In genomic region chrX:18873836-18874235, GRCh38 we compare ENCODE assay signal across 10 cellular contexts.
A peak's percentile ranks its signal among the peaks of the same experiment; 100 is the strongest.
DNase-seq lines count a peak whose midpoint lies in the region; ATAC-seq, FAIRE-seq and TF ChIP-seq lines count a peak whose summit lies in the region.
"Had no signal": no experiment of that assay in that cellular context is flagged by ENCODE, and none has a peak within 500 bp of the region (broad histone marks: within the 10 kb centered on the region; RNA-seq: fewer than 3 reads in every experiment).

No MANE protein-coding gene starts in this region.

- ATAC-seq in A549 = no peak

- POLR2A ChIA-PET in A549 (lab: Yijun Ruan, JAX) = no interaction called here

- peaks cover 27% of the 10 kb centered on the region for H3K36me3 ChIP-seq in BE2C
- H3K36me3 ChIP-seq in ascending aorta = no peaks in the 10 kb centered on the region
- no peaks in the 10 kb centered on the region for H3K36me3 ChIP-seq in skeletal muscle satellite cell (ENCODE audit: insufficient read depth, low read length)
- H3K36me3 ChIP-seq: SJCRH30 had no signal

- 94% methylated on average over 12 of the region's 12 CpGs for WGBS in A549 (ENCODE audit: missing lambda C conversion rate)

- FAIRE-seq in A549 (lab: Jason Lieb, UNC) = no peak
- FAIRE-seq in H54 (lab: Jason Lieb, UNC) = no peak

- H3K27me3 ChIP-seq in BE2C = no peaks in the 10 kb centered on the region
- no peaks in the 10 kb centered on the region for H3K27me3 ChIP-seq in ascending aorta
- no peaks in the 10 kb centered on the region for H3K27me3 ChIP-seq in skeletal muscle satellite cell (ENCODE audit: control insufficient read depth, insufficient read depth, low read length)
- H3K27me3 ChIP-seq: SJCRH30 had no signal

- H3K9ac ChIP-seq in skeletal muscle satellite cell (ENCODE audit: low read depth, low read length) = no peak overlapping the region

- DNase-seq in A549 (ENCODE audit: low read depth in 1 of 2, low spot score in 1 of 2) = no peak
- no peak for DNase-seq in BE2C
- peak in 1 of 2 donors; percentile 48 for DNase-seq in ascending aorta (ENCODE audit: low spot score in 2 of 2)
- no peak for DNase-seq in H54 (ENCODE audit: insufficient read length, low spot score)
- no peak for DNase-seq in activated CD4-positive, alpha-beta T cell treated with anti-CD3 and anti-CD28 coated beads, Interleukin-2, amount 50 U/mL, for 4 hours
- DNase-seq in NCI-H510A treated with DMSO at 0.1 percent for 48 hours (lab: John Stamatoyannopoulos, UW) = no peak
- DNase-seq: CD4-positive, alpha-beta T cell; NCI-H187 had no signal

- H3K4me1 ChIP-seq in A549 = peaks cover 24% of the 10 kb centered on the region
- H3K4me1 ChIP-seq in BE2C = peaks cover 8% of the 10 kb centered on the region
- peaks cover 7 to 20% of the 10 kb centered on the region in 2 donors for H3K4me1 ChIP-seq in ascending aorta
- H3K4me1 ChIP-seq in skeletal muscle satellite cell (ENCODE audit: control insufficient read depth, insufficient read depth, low read length) = peaks cover 23% of the 10 kb centered on the region

- no peak overlapping the region for H3K4me3 ChIP-seq in A549
- peak overlapping the region; percentile 90 for H3K4me3 ChIP-seq in BE2C (ENCODE audit: low read depth, low read length)
- peak overlapping the region in 1 of 2 donors; percentile 42 for H3K4me3 ChIP-seq in ascending aorta
- H3K4me3 ChIP-seq in skeletal muscle satellite cell (ENCODE audit: low read length) = no peak overlapping the region
- H3K4me3 ChIP-seq: SJCRH30 had no signal

- no peak for TF ChIP-seq CTCF in A549 (IDR thresholded peaks at IDR 0.05)
- no peak for TF ChIP-seq CTCF in BE2C (IDR thresholded peaks at IDR 0.05; ENCODE audit: low read depth, low read length)
- no peak for TF ChIP-seq CTCF in ascending aorta (IDR thresholded peaks at IDR 0.05)

- H3K9me3 ChIP-seq in A549 (no peaks in the 10 kb centered on the region), BE2C (no peaks in the 10 kb centered on the region), ascending aorta (no peaks in the 10 kb centered on the region), skeletal muscle satellite cell (replicated peaks; ENCODE audit: low read length) (no peaks in the 10 kb centered on the region)
- H3K9me3 ChIP-seq: SJCRH30 had no signal

- no peak for TF ChIP-seq POLR2A in A549 (IDR thresholded peaks at IDR 0.05; ENCODE audit: low read length)
- no peak for TF ChIP-seq POLR2A in H54 (IDR thresholded peaks at IDR 0.05; ENCODE audit: low read depth, low read length)

- H3K4me2 ChIP-seq in A549 = peak overlapping the region; percentile 52; the same call in 2 of the 3 replicates
- H3K4me2 ChIP-seq in skeletal muscle satellite cell (ENCODE audit: low read length) = peak overlapping the region; percentile 72

- H3K27ac ChIP-seq in A549 = peak overlapping the region; percentile 77 to 82; a peak in 3 of 6 replicates
- H3K27ac ChIP-seq in ascending aorta = peak overlapping the region; percentile 91
- H3K27ac ChIP-seq: SJCRH30 had no signal

- intact Hi-C loops in ascending aorta (cut with DNase I) = loop anchor here (5.0 kb wide), 1 partner anchor 42 kb away; no protein-coding TSS in a partner anchor

- no peak for TF ChIP-seq EP300 in A549 (IDR thresholded peaks at IDR 0.05)

- TF ChIP-seq RAD21 in A549 (conservative IDR thresholded peaks at IDR 0.05 in 1 of 2, IDR thresholded peaks at IDR 0.05 in 1 of 2) = no peak

- CTCF ChIA-PET in A549 (lab: Yijun Ruan, JAX) = interaction anchor here (0.6 to 1.9 kb wide), 3 partner anchors 12 to 452 kb away, joined by 3 to 6 read pairs (median 4); no protein-coding TSS in a partner anchor

TF ChIP-seq in A549, 52 proteins besides CTCF, POLR2A, EP300 and RAD21:
- TF ChIP-seq, protein P1, sequence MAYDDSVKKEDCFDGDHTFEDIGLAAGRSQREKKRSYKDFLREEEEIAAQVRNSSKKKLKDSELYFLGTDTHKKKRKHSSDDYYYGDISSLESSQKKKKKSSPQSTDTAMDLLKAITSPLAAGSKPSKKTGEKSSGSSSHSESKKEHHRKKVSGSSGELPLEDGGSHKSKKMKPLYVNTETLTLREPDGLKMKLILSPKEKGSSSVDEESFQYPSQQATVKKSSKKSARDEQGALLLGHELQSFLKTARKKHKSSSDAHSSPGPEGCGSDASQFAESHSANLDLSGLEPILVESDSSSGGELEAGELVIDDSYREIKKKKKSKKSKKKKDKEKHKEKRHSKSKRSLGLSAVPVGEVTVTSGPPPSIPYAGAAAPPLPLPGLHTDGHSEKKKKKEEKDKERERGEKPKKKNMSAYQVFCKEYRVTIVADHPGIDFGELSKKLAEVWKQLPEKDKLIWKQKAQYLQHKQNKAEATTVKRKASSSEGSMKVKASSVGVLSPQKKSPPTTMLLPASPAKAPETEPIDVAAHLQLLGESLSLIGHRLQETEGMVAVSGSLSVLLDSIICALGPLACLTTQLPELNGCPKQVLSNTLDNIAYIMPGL (CRISPR knock-in tag; IDR thresholded peaks at IDR 0.05; ENCODE audit: borderline replicate concordance) = no peak
- TF ChIP-seq MYC (IDR thresholded peaks at IDR 0.05; ENCODE audit: borderline replicate concordance, low read length) (no peak), MAFK (IDR thresholded peaks at IDR 0.05; ENCODE audit: partially characterized antibody) (no peak), ESRRA (IDR thresholded peaks at IDR 0.05; ENCODE audit: borderline replicate concordance, low read length) (no peak), PHF8 (IDR thresholded peaks at IDR 0.05; ENCODE audit: borderline replicate concordance, low read depth) (no peak), FOXS1 (CRISPR knock-in tag; IDR thresholded peaks at IDR 0.05) (no peak), HOXB13 (CRISPR knock-in tag; IDR thresholded peaks at IDR 0.05; ENCODE audit: low read depth) (no peak), CHD2 (IDR thresholded peaks at IDR 0.05; ENCODE audit: low read length, partially characterized antibody) (no peak), FOSB (CRISPR knock-in tag; IDR thresholded peaks at IDR 0.05) (no peak), EHMT2 (IDR thresholded peaks at IDR 0.05; ENCODE audit: low read depth) (no peak), BHLHE40 (IDR thresholded peaks at IDR 0.05; ENCODE audit: low read depth, low read length) (no peak), MAZ (IDR thresholded peaks at IDR 0.05; ENCODE audit: borderline replicate concordance, low read depth, low read length) (no peak), CBX8 (IDR thresholded peaks at IDR 0.05) (no peak), FOSL2 (IDR thresholded peaks at IDR 0.05) (no peak), FOSL2 (CRISPR knock-in tag; IDR thresholded peaks at IDR 0.05) (no peak)
- TF ChIP-seq, protein P2, sequence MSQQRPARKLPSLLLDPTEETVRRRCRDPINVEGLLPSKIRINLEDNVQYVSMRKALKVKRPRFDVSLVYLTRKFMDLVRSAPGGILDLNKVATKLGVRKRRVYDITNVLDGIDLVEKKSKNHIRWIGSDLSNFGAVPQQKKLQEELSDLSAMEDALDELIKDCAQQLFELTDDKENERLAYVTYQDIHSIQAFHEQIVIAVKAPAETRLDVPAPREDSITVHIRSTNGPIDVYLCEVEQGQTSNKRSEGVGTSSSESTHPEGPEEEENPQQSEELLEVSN (IDR thresholded peaks at IDR 0.05; ENCODE audit: borderline replicate concordance, low read depth) = no peak
- TF ChIP-seq, protein P3, sequence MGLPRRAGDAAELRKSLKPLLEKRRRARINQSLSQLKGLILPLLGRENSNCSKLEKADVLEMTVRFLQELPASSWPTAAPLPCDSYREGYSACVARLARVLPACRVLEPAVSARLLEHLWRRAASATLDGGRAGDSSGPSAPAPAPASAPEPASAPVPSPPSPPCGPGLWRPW (IDR thresholded peaks at IDR 0.05) = no peak
- TF ChIP-seq, protein P4, sequence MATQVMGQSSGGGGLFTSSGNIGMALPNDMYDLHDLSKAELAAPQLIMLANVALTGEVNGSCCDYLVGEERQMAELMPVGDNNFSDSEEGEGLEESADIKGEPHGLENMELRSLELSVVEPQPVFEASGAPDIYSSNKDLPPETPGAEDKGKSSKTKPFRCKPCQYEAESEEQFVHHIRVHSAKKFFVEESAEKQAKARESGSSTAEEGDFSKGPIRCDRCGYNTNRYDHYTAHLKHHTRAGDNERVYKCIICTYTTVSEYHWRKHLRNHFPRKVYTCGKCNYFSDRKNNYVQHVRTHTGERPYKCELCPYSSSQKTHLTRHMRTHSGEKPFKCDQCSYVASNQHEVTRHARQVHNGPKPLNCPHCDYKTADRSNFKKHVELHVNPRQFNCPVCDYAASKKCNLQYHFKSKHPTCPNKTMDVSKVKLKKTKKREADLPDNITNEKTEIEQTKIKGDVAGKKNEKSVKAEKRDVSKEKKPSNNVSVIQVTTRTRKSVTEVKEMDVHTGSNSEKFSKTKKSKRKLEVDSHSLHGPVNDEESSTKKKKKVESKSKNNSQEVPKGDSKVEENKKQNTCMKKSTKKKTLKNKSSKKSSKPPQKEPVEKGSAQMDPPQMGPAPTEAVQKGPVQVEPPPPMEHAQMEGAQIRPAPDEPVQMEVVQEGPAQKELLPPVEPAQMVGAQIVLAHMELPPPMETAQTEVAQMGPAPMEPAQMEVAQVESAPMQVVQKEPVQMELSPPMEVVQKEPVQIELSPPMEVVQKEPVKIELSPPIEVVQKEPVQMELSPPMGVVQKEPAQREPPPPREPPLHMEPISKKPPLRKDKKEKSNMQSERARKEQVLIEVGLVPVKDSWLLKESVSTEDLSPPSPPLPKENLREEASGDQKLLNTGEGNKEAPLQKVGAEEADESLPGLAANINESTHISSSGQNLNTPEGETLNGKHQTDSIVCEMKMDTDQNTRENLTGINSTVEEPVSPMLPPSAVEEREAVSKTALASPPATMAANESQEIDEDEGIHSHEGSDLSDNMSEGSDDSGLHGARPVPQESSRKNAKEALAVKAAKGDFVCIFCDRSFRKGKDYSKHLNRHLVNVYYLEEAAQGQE (IDR thresholded peaks at IDR 0.05) = no peak
